ENCODE assay signal across 26 cellular contexts in genomic region chr15:40296561-40297230, GRCh38. TPM values are rescaled to one million over a fixed set of nuclear protein-coding genes. Genes with fewer than 3 reads are reported as not detected.
DNase-seq lines count a peak whose midpoint lies in the region; ATAC-seq, FAIRE-seq and TF ChIP-seq lines count a peak whose summit lies in the region.
"Had no signal": no experiment of that assay in that cellular context is flagged by ENCODE, and none has a peak within 500 bp of the region (broad histone marks: within the 10 kb centered on the region; RNA-seq: fewer than 3 reads in every experiment).

No MANE protein-coding gene starts in this region.

- no peak for FAIRE-seq in HepG2 (lab: Jason Lieb, UNC)
- FAIRE-seq: colon, GM19239 had no signal

- in situ Hi-C loops in HepG2 (cut with HindIII; ENCODE audit: extremely low pct_ligation_motif_present, low pct_unique_long_range_greater_than_20kb) = no loop called here

- H3K27ac Mint-ChIP-seq in naive thymus-derived CD4-positive, alpha-beta T cell = peak overlapping the region in 2 of 9 donors; percentile 32 to 34
- H3K27ac Mint-ChIP-seq: activated naive CD8-positive, alpha-beta T cell; endodermal cell; GM23338; nephron had no signal

- WGBS in right lobe of liver (ENCODE audit: insufficient coverage, low coverage, low lambda C conversion rate, missing lambda C conversion rate) = 75% methylated on average over 3 of the region's 5 CpGs
- WGBS in HepG2 (ENCODE audit: low lambda C conversion rate) = 6% methylated on average over 5 of the region's 5 CpGs
- 91 to 94% methylated on average over 5 of the region's 5 CpGs for WGBS in aorta, 2 donors

- TF ChIP-seq RAD21 in HepG2 (CRISPR knock-in tag; IDR thresholded peaks at IDR 0.05) = no peak

- H3K4me1 ChIP-seq in right lobe of liver (no peaks in the 10 kb centered on the region), HepG2 (ENCODE audit: insufficient read depth, low read length) (peaks cover 1% of the 10 kb centered on the region; the same call in 1 of the 2 replicates), left ventricle myocardium inferior (peaks cover 50% of the 10 kb centered on the region), aorta (ENCODE audit: control insufficient read depth in 1 of 2, insufficient read depth in 2 of 2, low read length in 2 of 2) (no peaks in the 10 kb centered on the region)
- no peaks in the 10 kb centered on the region for H3K4me1 ChIP-seq in naive thymus-derived CD4-positive, alpha-beta T cell (ENCODE audit: control insufficient read depth in 2 of 2, insufficient read depth in 2 of 2, low read length in 2 of 2)
- H3K4me1 ChIP-seq: tibial nerve had no signal

- H2AFZ ChIP-seq in HepG2 (ENCODE audit: low read length) = no peak overlapping the region
- H2AFZ ChIP-seq: GM23338 had no signal

- H3K79me2 ChIP-seq in HepG2 (ENCODE audit: insufficient read depth, low read length) = no peaks in the 10 kb centered on the region

- H3K27me3 ChIP-seq in right lobe of liver (no peaks in the 10 kb centered on the region), HepG2 (ENCODE audit: control insufficient read depth in 1 of 2, insufficient read depth in 2 of 2, low read length in 2 of 2) (peaks cover 16 to 91% of the 10 kb centered on the region in 2 experiments), left ventricle myocardium inferior (ENCODE audit: low read depth) (peaks cover 12% of the 10 kb centered on the region), aorta (ENCODE audit: control insufficient read depth in 1 of 2, insufficient read depth in 2 of 2, low read length in 1 of 2) (no peaks in the 10 kb centered on the region)
- H3K27me3 ChIP-seq in naive thymus-derived CD4-positive, alpha-beta T cell (ENCODE audit: control insufficient read depth in 2 of 2, insufficient read depth in 2 of 2, low read length in 2 of 2) = no peaks in the 10 kb centered on the region

- no peak overlapping the region for H3K4me2 ChIP-seq in HepG2 (ENCODE audit: low read depth, low read length)
- H3K4me2 ChIP-seq: GM23338 had no signal

- POLR2A ChIA-PET in HepG2 (lab: Yijun Ruan, JAX) = interaction anchor here (1.5 kb wide), 1 partner anchor 26 kb away, joined by 3 read pairs; no protein-coding TSS in a partner anchor
- POLR2A ChIA-PET in naive thymus-derived CD4-positive, alpha-beta T cell (lab: Charles Lee) = interaction anchor here (1.0 kb wide), 1 partner anchor 9 kb away, joined by 3 read pairs; no protein-coding TSS in a partner anchor

- H3K9ac ChIP-seq in HepG2 (ENCODE audit: insufficient read depth, low read depth, low read length) = no peak overlapping the region

- H3K9me3 ChIP-seq in right lobe of liver (no peaks in the 10 kb centered on the region), HepG2 (ENCODE audit: low read length) (no peaks in the 10 kb centered on the region), left ventricle myocardium inferior (replicated peaks) (peaks cover 21% of the 10 kb centered on the region), aorta (ENCODE audit: control insufficient read depth, low read length) (no peaks in the 10 kb centered on the region)
- peaks cover 0 to 5% (median 0%) of the 10 kb centered on the region in 3 experiments for H3K9me3 ChIP-seq in naive thymus-derived CD4-positive, alpha-beta T cell (ENCODE audit: control insufficient read depth in 2 of 3, low read length in 3 of 3)
- H3K9me3 ChIP-seq: body of pancreas had no signal

- no peak for TF ChIP-seq POLR2A in right lobe of liver (IDR thresholded peaks at IDR 0.05)
- no peak for TF ChIP-seq POLR2A in HepG2 (IDR thresholded peaks at IDR 0.05; ENCODE audit: insufficient read depth in 1 of 2, low read depth in 2 of 2, low read length in 2 of 2)

- CTCF ChIA-PET in HepG2 (lab: Yijun Ruan, JAX; ENCODE audit: low intra/inter-chr PET ratio, low total read pairs) = no interaction called here
- CTCF ChIA-PET in naive thymus-derived CD4-positive, alpha-beta T cell (lab: Charles Lee) = interaction anchor here (0.9 kb wide), 1 partner anchor 14 kb away, joined by 3 read pairs; no protein-coding TSS in a partner anchor

- no peak overlapping the region for H3K4me3 Mint-ChIP-seq in naive thymus-derived CD4-positive, alpha-beta T cell
- H3K4me3 Mint-ChIP-seq: activated naive CD8-positive, alpha-beta T cell; endodermal cell; GM23338; nephron had no signal

- no peak overlapping the region for H3K27ac ChIP-seq in right lobe of liver
- no peak overlapping the region for H3K27ac ChIP-seq in HepG2 (ENCODE audit: extremely low read length, insufficient read depth, low read length)
- peak overlapping the region; percentile 73 for H3K27ac ChIP-seq in left ventricle myocardium inferior (replicated peaks)
- no peak overlapping the region for H3K27ac ChIP-seq in aorta (ENCODE audit: low read depth in 1 of 2, low read length in 2 of 2)
- H3K27ac ChIP-seq in naive thymus-derived CD4-positive, alpha-beta T cell (ENCODE audit: low read depth, low read length) = no peak overlapping the region
- H3K27ac ChIP-seq: body of pancreas, tibial nerve had no signal

- DNase-seq in right lobe of liver (peak in 2 of 3 donors; percentile 9 to 35), HepG2 (ENCODE audit: low spot score) (no peak), left ventricle myocardium inferior (no peak), aorta (peak; percentile 11 to 43)
- DNase-seq in naive thymus-derived CD4-positive, alpha-beta T cell = no peak
- DNase-seq: activated CD4-positive, CD25-positive, alpha-beta regulatory T cell treated with anti-CD3 and anti-CD28 coated beads, Interleukin-2, amount 50 U/mL, for 72 hours; endodermal cell; GF-D8; IMR-90; midbrain; NCI-H1436 treated with DMSO at 0.1 percent for 48 hours; NCI-H510A treated with DMSO at 0.1 percent for 48 hours; stimulated activated CD4-positive, alpha-beta T cell treated with anti-CD3 and anti-CD28 coated beads, Interleukin-1b, Interleukin-23, amount 100 ng/mL, for 48 hours; stimulated activated naive CD4-positive, alpha-beta T cell; T-helper 9 cell had no signal

- no peaks in the 10 kb centered on the region for H3K27me3 Mint-ChIP-seq in naive thymus-derived CD4-positive, alpha-beta T cell
- H3K27me3 Mint-ChIP-seq: activated naive CD8-positive, alpha-beta T cell had no signal

- H3K9me3 Mint-ChIP-seq in naive thymus-derived CD4-positive, alpha-beta T cell = peaks cover 0 to 14% (median 1%) of the 10 kb centered on the region in 11 donors

- H3K4me3 ChIP-seq in right lobe of liver (no peak overlapping the region), HepG2 (replicated peaks in 1 of 3; ENCODE audit: insufficient read depth in 1 of 3, low read depth in 2 of 3, low read length in 3 of 3) (no peak overlapping the region), left ventricle myocardium inferior (no peak overlapping the region), aorta (ENCODE audit: low read length in 2 of 2) (no peak overlapping the region)
- no peak overlapping the region for H3K4me3 ChIP-seq in naive thymus-derived CD4-positive, alpha-beta T cell (ENCODE audit: low read length)
- H3K4me3 ChIP-seq: body of pancreas, GM23338, tibial nerve had no signal

- TF ChIP-seq CTCF in right lobe of liver (IDR thresholded peaks at IDR 0.05) = no peak
- no peak for TF ChIP-seq CTCF in HepG2 (CRISPR knock-in tag; IDR thresholded peaks at IDR 0.05)
- no peak for TF ChIP-seq CTCF in left ventricle myocardium inferior (IDR thresholded peaks at IDR 0.05; ENCODE audit: borderline replicate concordance)

- intact Hi-C loops in right lobe of liver (cut with DNase I) = no loop called here
- intact Hi-C loops in HepG2 (cut with micrococcal nuclease; ENCODE audit: unreplicated experiment) = no loop called here
- intact Hi-C loops in left ventricle myocardium inferior (cut with micrococcal nuclease) = no loop called here
- intact Hi-C loops in aorta (cut with DNase I) = no loop called here
- intact Hi-C loops in naive thymus-derived CD4-positive, alpha-beta T cell (cut with micrococcal nuclease) = no loop called here

- ATAC-seq in right lobe of liver (no peak), HepG2 (no peak), aorta (ENCODE audit: low FRiP score) (no peak), GM18520 (IDR thresholded peaks at IDR 0.05; ENCODE audit: unreplicated experiment) (no peak)
- no peak for ATAC-seq in naive thymus-derived CD4-positive, alpha-beta T cell
- ATAC-seq: GM23338 had no signal

- no TSS peak for BruUV-seq in HepG2 (replicated peaks; lab: Mats Ljungman, UMichigan)

- no peak for TF ChIP-seq EP300 in HepG2 (IDR thresholded peaks at IDR 0.05; ENCODE audit: low read depth in 2 of 2, low read length in 2 of 2)
- no peak for TF ChIP-seq EP300 in HepG2 (CRISPR knock-in tag; IDR thresholded peaks at IDR 0.05; ENCODE audit: borderline replicate concordance)

- H3K4me1 Mint-ChIP-seq in naive thymus-derived CD4-positive, alpha-beta T cell = peaks cover 0 to 6% (median 0%) of the 10 kb centered on the region in 7 donors
- H3K4me1 Mint-ChIP-seq: nephron had no signal

- H4K20me1 ChIP-seq in HepG2 (ENCODE audit: insufficient read depth, low read length) = no peaks in the 10 kb centered on the region

- peaks cover 0 to 53% (median 25%) of the 10 kb centered on the region in 5 donors for H3K36me3 Mint-ChIP-seq in naive thymus-derived CD4-positive, alpha-beta T cell

- no peaks in the 10 kb centered on the region for H3K36me3 ChIP-seq in right lobe of liver
- no peaks in the 10 kb centered on the region for H3K36me3 ChIP-seq in HepG2 (replicated peaks in 1 of 2; ENCODE audit: control insufficient read depth in 1 of 2, insufficient read depth in 2 of 2, low read length in 2 of 2)
- H3K36me3 ChIP-seq in left ventricle myocardium inferior = no peaks in the 10 kb centered on the region
- H3K36me3 ChIP-seq in aorta (ENCODE audit: control insufficient read depth in 1 of 2, insufficient read depth in 2 of 2, low read length in 1 of 2) = no peaks in the 10 kb centered on the region
- peaks cover 18 to 95% (median 33%) of the 10 kb centered on the region in 3 experiments for H3K36me3 ChIP-seq in naive thymus-derived CD4-positive, alpha-beta T cell (ENCODE audit: control insufficient read depth in 2 of 3, insufficient read depth in 3 of 3, low read length in 3 of 3)

RNA-seq across cellular contexts. Expression of gene PLCB2, which starts 11.0 kb away (rescaled TPM):
- total RNA-seq in right lobe of liver = 10 to 100 TPM in 2 of 6 experiments, 1 to 10 TPM in 4; 5.0 to 18.0 (median 7.2) TPM
- not detected in 2 replicates for total RNA-seq in HepG2 (2016; rRNA removed; fragmentation: Illumina TruSeq; extraction: Trizol)
- not detected in 2 replicates for total RNA-seq in HepG2 (2016; cell fraction: cytosol; rRNA removed; fragmentation: Illumina TruSeq; extraction: Trizol; ENCODE audit: low read depth)
- not detected in 2 replicates for total RNA-seq in HepG2 (2016; cell fraction: insoluble cytoplasmic fraction; rRNA removed; fragmentation: Illumina TruSeq; extraction: Trizol)
- total RNA-seq in HepG2 (2016; cell fraction: membrane; rRNA removed; fragmentation: Illumina TruSeq; extraction: Trizol) = not detected in 2 replicates
- not detected in 2 replicates for total RNA-seq in HepG2 (2016; cell fraction: nucleus; rRNA removed; fragmentation: Illumina TruSeq; extraction: Trizol)
- polyA plus RNA-seq in HepG2 (2011; rRNA removed) = 0.11 TPM in 1 of 2 replicates, not detected in the other
- 0.05 and 0.06 TPM in 2 replicates for polyA plus RNA-seq in HepG2 (2011; cell fraction: cytosol; rRNA removed)
- polyA plus RNA-seq in HepG2 (2011; cell fraction: nucleus; rRNA removed) = 0.39 and 0.71 TPM in 2 replicates
- polyA plus RNA-seq in HepG2 (2012) = not detected in 2 replicates
- polyA plus RNA-seq in HepG2 (2016; cell fraction: cytosol; fragmentation: Illumina TruSeq; extraction: Trizol; ENCODE audit: low read depth) = not detected in 2 replicates
- not detected in 2 replicates for polyA plus RNA-seq in HepG2 (2016; cell fraction: insoluble cytoplasmic fraction; fragmentation: Illumina TruSeq; extraction: Trizol; ENCODE audit: low read depth)
- not detected in 2 replicates for polyA plus RNA-seq in HepG2 (2016; cell fraction: membrane; fragmentation: Illumina TruSeq; extraction: Trizol; ENCODE audit: low read depth)
- polyA plus RNA-seq in HepG2 (2016; cell fraction: nucleus; fragmentation: Illumina TruSeq; extraction: Trizol; ENCODE audit: insufficient read depth, low read depth) = not detected in 2 replicates
- polyA minus RNA-seq in HepG2 (2011; rRNA and poly(A)+ RNA removed; ENCODE audit: low replicate concordance) = 29.2 TPM in 1 of 2 replicates, not detected in the other
- not detected in 2 replicates for polyA minus RNA-seq in HepG2 (2011; cell fraction: cytosol; rRNA and poly(A)+ RNA removed)
- polyA minus RNA-seq in HepG2 (2011; cell fraction: nucleus; rRNA and poly(A)+ RNA removed) = not detected in 2 replicates
- total RNA-seq in left ventricle myocardium inferior = 8.5 TPM
- 10 to 100 TPM; 23.6 to 55.8 TPM for total RNA-seq in aorta
- 1 to 10 TPM; 5.8 to 7.2 TPM for polyA plus RNA-seq in aorta
- total RNA-seq in naive thymus-derived CD4-positive, alpha-beta T cell = 100 to 1,000 TPM; 179 to 359 (median 186) TPM
- polyA plus RNA-seq in naive thymus-derived CD4-positive, alpha-beta T cell = 10 to 100 TPM; 19.8 to 28.4 TPM

RNA-seq across cellular contexts. Expression of gene ANKRD63, which starts 13.8 kb away (rescaled TPM):
- total RNA-seq in right lobe of liver (under 1 TPM in 1 of 6 experiments, not detected in 5; 0.24 TPM), HepG2 (2016; rRNA removed; fragmentation: Illumina TruSeq; extraction: Trizol) (not detected in 2 replicates), left ventricle myocardium inferior (not detected), aorta (not detected)
- not detected in 2 replicates for total RNA-seq in HepG2 (2016; cell fraction: cytosol; rRNA removed; fragmentation: Illumina TruSeq; extraction: Trizol; ENCODE audit: low read depth)
- not detected in 2 replicates for total RNA-seq in HepG2 (2016; cell fraction: insoluble cytoplasmic fraction; rRNA removed; fragmentation: Illumina TruSeq; extraction: Trizol)
- total RNA-seq in HepG2 (2016; cell fraction: membrane; rRNA removed; fragmentation: Illumina TruSeq; extraction: Trizol) = not detected in 2 replicates
- total RNA-seq in HepG2 (2016; cell fraction: nucleus; rRNA removed; fragmentation: Illumina TruSeq; extraction: Trizol) = not detected in 2 replicates
- polyA plus RNA-seq in HepG2 (2011; rRNA removed) (not detected in 2 replicates), aorta (not detected)
- polyA plus RNA-seq in HepG2 (2011; cell fraction: cytosol; rRNA removed) = not detected in 2 replicates
- polyA plus RNA-seq in HepG2 (2011; cell fraction: nucleus; rRNA removed) = not detected in 2 replicates
- not detected in 2 replicates for polyA plus RNA-seq in HepG2 (2012)
- polyA plus RNA-seq in HepG2 (2016; cell fraction: cytosol; fragmentation: Illumina TruSeq; extraction: Trizol; ENCODE audit: low read depth) = not detected in 2 replicates
- polyA plus RNA-seq in HepG2 (2016; cell fraction: insoluble cytoplasmic fraction; fragmentation: Illumina TruSeq; extraction: Trizol; ENCODE audit: low read depth) = not detected in 2 replicates
- polyA plus RNA-seq in HepG2 (2016; cell fraction: membrane; fragmentation: Illumina TruSeq; extraction: Trizol; ENCODE audit: low read depth) = not detected in 2 replicates
- not detected in 2 replicates for polyA plus RNA-seq in HepG2 (2016; cell fraction: nucleus; fragmentation: Illumina TruSeq; extraction: Trizol; ENCODE audit: insufficient read depth, low read depth)
- polyA minus RNA-seq in HepG2 (2011; rRNA and poly(A)+ RNA removed; ENCODE audit: low replicate concordance) = 0.42 TPM in 1 of 2 replicates, not detected in the other
- polyA minus RNA-seq in HepG2 (2011; cell fraction: cytosol; rRNA and poly(A)+ RNA removed) = not detected in 2 replicates
- polyA minus RNA-seq in HepG2 (2011; cell fraction: nucleus; rRNA and poly(A)+ RNA removed) = not detected in 2 replicates
- total RNA-seq in naive thymus-derived CD4-positive, alpha-beta T cell = under 1 TPM in 2 of 5 experiments, not detected in 3; 0.27 TPM
- polyA plus RNA-seq in naive thymus-derived CD4-positive, alpha-beta T cell = not detected
- total RNA-seq: body of pancreas, endodermal cell, IMR-90, MCF 10A, posterior vena cava, tibial nerve had no signal
- polyA plus RNA-seq: GM23338, IMR-90 had no signal

RNA-seq across cellular contexts. Expression of gene INAFM2, which starts 26.8 kb away (rescaled TPM):
- total RNA-seq in right lobe of liver = 1 to 10 TPM; 4.6 to 8.7 (median 5.8) TPM
- 6.5 and 8.1 TPM in 2 replicates for total RNA-seq in HepG2 (2016; rRNA removed; fragmentation: Illumina TruSeq; extraction: Trizol)
- 2.3 and 2.5 TPM in 2 replicates for total RNA-seq in HepG2 (2016; cell fraction: cytosol; rRNA removed; fragmentation: Illumina TruSeq; extraction: Trizol; ENCODE audit: low read depth)
- total RNA-seq in HepG2 (2016; cell fraction: insoluble cytoplasmic fraction; rRNA removed; fragmentation: Illumina TruSeq; extraction: Trizol) = 6.7 and 7.0 TPM in 2 replicates
- total RNA-seq in HepG2 (2016; cell fraction: membrane; rRNA removed; fragmentation: Illumina TruSeq; extraction: Trizol) = 8.8 and 9.5 TPM in 2 replicates
- total RNA-seq in HepG2 (2016; cell fraction: nucleus; rRNA removed; fragmentation: Illumina TruSeq; extraction: Trizol) = 5.3 and 7.0 TPM in 2 replicates
- 5.4 and 5.5 TPM in 2 replicates for polyA plus RNA-seq in HepG2 (2011; rRNA removed)
- polyA plus RNA-seq in HepG2 (2011; cell fraction: cytosol; rRNA removed) = 2.7 and 3.4 TPM in 2 replicates
- 2.2 and 2.7 TPM in 2 replicates for polyA plus RNA-seq in HepG2 (2011; cell fraction: nucleus; rRNA removed)
- 4.1 and 4.6 TPM in 2 replicates for polyA plus RNA-seq in HepG2 (2012)
- polyA plus RNA-seq in HepG2 (2016; cell fraction: cytosol; fragmentation: Illumina TruSeq; extraction: Trizol; ENCODE audit: low read depth) = 1.7 and 3.1 TPM in 2 replicates
- 6.6 and 7.4 TPM in 2 replicates for polyA plus RNA-seq in HepG2 (2016; cell fraction: insoluble cytoplasmic fraction; fragmentation: Illumina TruSeq; extraction: Trizol; ENCODE audit: low read depth)
- 5.0 and 6.1 TPM in 2 replicates for polyA plus RNA-seq in HepG2 (2016; cell fraction: membrane; fragmentation: Illumina TruSeq; extraction: Trizol; ENCODE audit: low read depth)
- 5.7 and 8.4 TPM in 2 replicates for polyA plus RNA-seq in HepG2 (2016; cell fraction: nucleus; fragmentation: Illumina TruSeq; extraction: Trizol; ENCODE audit: insufficient read depth, low read depth)
- polyA minus RNA-seq in HepG2 (2011; rRNA and poly(A)+ RNA removed; ENCODE audit: low replicate concordance) = 3.4 and 5.5 TPM in 2 replicates
- 4.6 and 5.2 TPM in 2 replicates for polyA minus RNA-seq in HepG2 (2011; cell fraction: cytosol; rRNA and poly(A)+ RNA removed)
- polyA minus RNA-seq in HepG2 (2011; cell fraction: nucleus; rRNA and poly(A)+ RNA removed) = 2.2 and 4.2 TPM in 2 replicates
- 52.7 TPM for total RNA-seq in left ventricle myocardium inferior
- total RNA-seq in aorta = 10 to 100 TPM; 59.4 to 70.0 TPM
- 10 to 100 TPM; 26.0 to 53.6 TPM for polyA plus RNA-seq in aorta
- 10 to 100 TPM in 3 of 5 experiments, 1 to 10 TPM in 2; 7.1 to 21.2 (median 12.7) TPM for total RNA-seq in naive thymus-derived CD4-positive, alpha-beta T cell
- 1 to 10 TPM; 2.0 to 2.2 TPM for polyA plus RNA-seq in naive thymus-derived CD4-positive, alpha-beta T cell

RNA-seq across cellular contexts. Expression of gene CCDC9B, which starts 44.0 kb away (rescaled TPM):
- total RNA-seq in right lobe of liver (10 to 100 TPM in 1 of 6 experiments, 1 to 10 TPM in 5; 4.2 to 11.9 (median 4.7) TPM), HepG2 (2016; rRNA removed; fragmentation: Illumina TruSeq; extraction: Trizol) (1.0 and 1.6 TPM in 2 replicates), left ventricle myocardium inferior (155 TPM), aorta (10 to 100 TPM; 59.6 to 66.6 TPM)
- 0.20 and 0.71 TPM in 2 replicates for total RNA-seq in HepG2 (2016; cell fraction: cytosol; rRNA removed; fragmentation: Illumina TruSeq; extraction: Trizol; ENCODE audit: low read depth)
- total RNA-seq in HepG2 (2016; cell fraction: insoluble cytoplasmic fraction; rRNA removed; fragmentation: Illumina TruSeq; extraction: Trizol) = 0.89 and 1.7 TPM in 2 replicates
- total RNA-seq in HepG2 (2016; cell fraction: membrane; rRNA removed; fragmentation: Illumina TruSeq; extraction: Trizol) = 0.74 and 0.79 TPM in 2 replicates
- total RNA-seq in HepG2 (2016; cell fraction: nucleus; rRNA removed; fragmentation: Illumina TruSeq; extraction: Trizol) = 5.4 and 6.0 TPM in 2 replicates
- polyA plus RNA-seq in HepG2 (2011; rRNA removed) (0.98 and 1.3 TPM in 2 replicates), aorta (10 to 100 TPM; 16.2 to 44.2 TPM)
- polyA plus RNA-seq in HepG2 (2011; cell fraction: cytosol; rRNA removed) = 0.34 and 0.46 TPM in 2 replicates
- 16.0 and 21.0 TPM in 2 replicates for polyA plus RNA-seq in HepG2 (2011; cell fraction: nucleus; rRNA removed)
- polyA plus RNA-seq in HepG2 (2012) = 1.9 and 2.3 TPM in 2 replicates
- polyA plus RNA-seq in HepG2 (2016; cell fraction: cytosol; fragmentation: Illumina TruSeq; extraction: Trizol; ENCODE audit: low read depth) = 0.20 and 0.31 TPM in 2 replicates
- 0.72 and 1.5 TPM in 2 replicates for polyA plus RNA-seq in HepG2 (2016; cell fraction: insoluble cytoplasmic fraction; fragmentation: Illumina TruSeq; extraction: Trizol; ENCODE audit: low read depth)
- 0.16 and 0.26 TPM in 2 replicates for polyA plus RNA-seq in HepG2 (2016; cell fraction: membrane; fragmentation: Illumina TruSeq; extraction: Trizol; ENCODE audit: low read depth)
- 10.8 and 14.7 TPM in 2 replicates for polyA plus RNA-seq in HepG2 (2016; cell fraction: nucleus; fragmentation: Illumina TruSeq; extraction: Trizol; ENCODE audit: insufficient read depth, low read depth)
- polyA minus RNA-seq in HepG2 (2011; rRNA and poly(A)+ RNA removed; ENCODE audit: low replicate concordance) = 3.8 and 11.1 TPM in 2 replicates
- 0.69 and 2.3 TPM in 2 replicates for polyA minus RNA-seq in HepG2 (2011; cell fraction: cytosol; rRNA and poly(A)+ RNA removed)
- 16.1 and 20.5 TPM in 2 replicates for polyA minus RNA-seq in HepG2 (2011; cell fraction: nucleus; rRNA and poly(A)+ RNA removed)
- total RNA-seq in naive thymus-derived CD4-positive, alpha-beta T cell = 1 to 10 TPM in 4 of 5 experiments, under 1 TPM in 1; 0.73 to 2.7 (median 1.6) TPM
- under 1 TPM; 0.07 to 0.30 TPM for polyA plus RNA-seq in naive thymus-derived CD4-positive, alpha-beta T cell

RNA-seq across cellular contexts. Expression of gene PHGR1, which starts 54.1 kb away (rescaled TPM):
- total RNA-seq in right lobe of liver (not detected), HepG2 (2016; rRNA removed; fragmentation: Illumina TruSeq; extraction: Trizol) (not detected in 2 replicates), left ventricle myocardium inferior (not detected), aorta (not detected)
- total RNA-seq in HepG2 (2016; cell fraction: cytosol; rRNA removed; fragmentation: Illumina TruSeq; extraction: Trizol; ENCODE audit: low read depth) = not detected in 2 replicates
- total RNA-seq in HepG2 (2016; cell fraction: insoluble cytoplasmic fraction; rRNA removed; fragmentation: Illumina TruSeq; extraction: Trizol) = not detected in 2 replicates
- not detected in 2 replicates for total RNA-seq in HepG2 (2016; cell fraction: membrane; rRNA removed; fragmentation: Illumina TruSeq; extraction: Trizol)
- not detected in 2 replicates for total RNA-seq in HepG2 (2016; cell fraction: nucleus; rRNA removed; fragmentation: Illumina TruSeq; extraction: Trizol)
- polyA plus RNA-seq in HepG2 (2011; rRNA removed) (not detected in 2 replicates), aorta (1,000 to 10,000 TPM in 1 of 2 donors, 10 to 100 TPM in 1; 45.9 to 1,323 TPM)
- not detected in 2 replicates for polyA plus RNA-seq in HepG2 (2011; cell fraction: cytosol; rRNA removed)
- not detected in 2 replicates for polyA plus RNA-seq in HepG2 (2011; cell fraction: nucleus; rRNA removed)
- polyA plus RNA-seq in HepG2 (2012) = not detected in 2 replicates
- polyA plus RNA-seq in HepG2 (2016; cell fraction: cytosol; fragmentation: Illumina TruSeq; extraction: Trizol; ENCODE audit: low read depth) = not detected in 2 replicates
- not detected in 2 replicates for polyA plus RNA-seq in HepG2 (2016; cell fraction: insoluble cytoplasmic fraction; fragmentation: Illumina TruSeq; extraction: Trizol; ENCODE audit: low read depth)
- polyA plus RNA-seq in HepG2 (2016; cell fraction: membrane; fragmentation: Illumina TruSeq; extraction: Trizol; ENCODE audit: low read depth) = not detected in 2 replicates
- polyA plus RNA-seq in HepG2 (2016; cell fraction: nucleus; fragmentation: Illumina TruSeq; extraction: Trizol; ENCODE audit: insufficient read depth, low read depth) = not detected in 2 replicates
- not detected in 2 replicates for polyA minus RNA-seq in HepG2 (2011; rRNA and poly(A)+ RNA removed; ENCODE audit: low replicate concordance)
- polyA minus RNA-seq in HepG2 (2011; cell fraction: cytosol; rRNA and poly(A)+ RNA removed) = not detected in 2 replicates
- polyA minus RNA-seq in HepG2 (2011; cell fraction: nucleus; rRNA and poly(A)+ RNA removed) = not detected in 2 replicates
- total RNA-seq in naive thymus-derived CD4-positive, alpha-beta T cell = not detected
- not detected for polyA plus RNA-seq in naive thymus-derived CD4-positive, alpha-beta T cell
- total RNA-seq: activated CD8-positive, alpha-beta memory T cell treated with anti-CD3 and anti-CD28 coated beads for 36 hours; body of pancreas; endodermal cell; GM23338; IMR-90; MCF 10A; posterior vena cava; tibial nerve had no signal
- polyA plus RNA-seq: GM23338, IMR-90 had no signal

Comparison
In these comparisons a context has a peak if more than half of its experiments do, and no peak if none do; other contexts are left out.
1. DNase-seq: peak in right lobe of liver (2 of 3) and aorta (2 of 2); none in HepG2 (single experiment), left ventricle myocardium inferior (single experiment) and naive thymus-derived CD4-positive, alpha-beta T cell (0 of 9).